8 cellular contexts compared by ENCODE assay signal in the genomic region with DNA sequence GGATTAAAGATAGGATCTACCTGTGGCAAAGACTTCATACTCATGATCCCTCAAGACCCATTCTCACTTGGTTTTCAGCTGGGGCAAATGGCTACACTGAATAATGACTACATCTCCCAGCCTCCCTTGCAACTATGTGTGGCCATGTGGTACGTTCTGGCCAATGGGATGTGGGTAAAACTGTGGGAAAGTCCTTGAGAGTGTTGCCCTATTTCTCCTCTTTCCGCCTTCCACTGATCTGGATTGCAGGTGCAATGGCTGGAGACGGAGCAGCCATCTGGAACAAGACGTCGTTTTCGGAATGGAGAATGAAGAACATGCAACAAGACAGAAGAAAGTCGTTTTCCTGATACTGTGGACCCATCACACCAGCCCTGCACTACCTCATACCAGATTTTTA. TPM values are rescaled to one million over a fixed set of nuclear protein-coding genes. Genes with fewer than 3 reads are reported as not detected.
DNase-seq lines count a peak whose midpoint lies in the region; ATAC-seq and TF ChIP-seq lines count a peak whose summit lies in the region.

No MANE protein-coding gene starts in this region.

- H3K27me3 ChIP-seq in SU-DHL-6 (ENCODE audit: low read length) (no peaks in the 10 kb centered on the region), mesenchymal stem cell (ENCODE audit: control insufficient read depth in 1 of 2, insufficient read depth in 1 of 2, low read length in 2 of 2) (peaks cover 0 to 4% of the 10 kb centered on the region in 2 experiments)

- TF ChIP-seq CTCF in SU-DHL-6 (IDR thresholded peaks at IDR 0.05; ENCODE audit: insufficient read depth, low read length, poor library complexity, severe bottlenecking) (no peak), type B pancreatic cell (conservative IDR thresholded peaks at IDR 0.05) (no peak)

- ATAC-seq in HG02981 (IDR thresholded peaks at IDR 0.05; ENCODE audit: unreplicated experiment) (peak; percentile 53), GM19324 (IDR thresholded peaks at IDR 0.05; ENCODE audit: low FRiP score, unreplicated experiment) (no peak)

- no peak overlapping the region for H3K14ac ChIP-seq in mesenchymal stem cell (ENCODE audit: low read length in 2 of 2)

- H2AK5ac ChIP-seq in mesenchymal stem cell (ENCODE audit: low read length, severe bottlenecking), result no peak overlapping the region

- H3K4me1 Mint-ChIP-seq in activated T-helper 2 cell treated with anti-CD3 and anti-CD28 coated beads, Interferon-gamma antibody, Interleukin-2, Interleukin-4, amounts not matched to agents 10 μg/mL and 5 μg/mL and 100 μg/mL, durations not matched to agents 14 hours and 24 hours and 36 hours (ENCODE audit: low read depth), result peaks cover 13% of the 10 kb centered on the region
- H3K4me1 Mint-ChIP-seq in type B pancreatic cell (ENCODE audit: unreplicated experiment), result peaks cover 15% of the 10 kb centered on the region

- H3K36me3 ChIP-seq in SU-DHL-6 (ENCODE audit: low read length), result no peaks in the 10 kb centered on the region
- H3K36me3 ChIP-seq in mesenchymal stem cell (ENCODE audit: control insufficient read depth in 1 of 2, insufficient read depth in 2 of 2, low read depth in 1 of 2, low read length in 2 of 2), result no peaks in the 10 kb centered on the region

- no peak overlapping the region for H4K8ac ChIP-seq in mesenchymal stem cell (ENCODE audit: low read length)

- no peaks in the 10 kb centered on the region for H4K20me1 ChIP-seq in SU-DHL-6 (ENCODE audit: low read depth, low read length)

- H3K4me2 ChIP-seq in SU-DHL-6 (ENCODE audit: low read depth, low read length, poor library complexity, severe bottlenecking) (peak overlapping the region; percentile 8), mesenchymal stem cell (ENCODE audit: low read length, poor library complexity, severe bottlenecking) (no peak overlapping the region)

- H2BK12ac ChIP-seq in mesenchymal stem cell (ENCODE audit: low read length in 2 of 2), result no peak overlapping the region

- H3K4me3 ChIP-seq in SU-DHL-6 (ENCODE audit: insufficient read depth, low read length, poor library complexity, severe bottlenecking), result no peak overlapping the region
- no peak overlapping the region for H3K4me3 ChIP-seq in mesenchymal stem cell (ENCODE audit: insufficient read depth in 1 of 2, low read depth in 1 of 2, low read length in 2 of 2)

- no peaks in the 10 kb centered on the region for H3K79me2 ChIP-seq in SU-DHL-6 (ENCODE audit: insufficient read depth, low read length)

- peaks cover 5% of the 10 kb centered on the region for H3K27me3 Mint-ChIP-seq in activated T-helper 2 cell treated with anti-CD3 and anti-CD28 coated beads, Interferon-gamma antibody, Interleukin-2, Interleukin-4, amounts not matched to agents 10 μg/mL and 5 μg/mL and 100 μg/mL, durations not matched to agents 14 hours and 24 hours and 36 hours (ENCODE audit: low read depth)
- peaks cover 14% of the 10 kb centered on the region for H3K27me3 Mint-ChIP-seq in type B pancreatic cell

- no peaks in the 10 kb centered on the region for H3K36me3 Mint-ChIP-seq in activated T-helper 2 cell treated with anti-CD3 and anti-CD28 coated beads, Interferon-gamma antibody, Interleukin-2, Interleukin-4, amounts not matched to agents 10 μg/mL and 5 μg/mL and 100 μg/mL, durations not matched to agents 14 hours and 24 hours and 36 hours (ENCODE audit: low read depth)
- H3K36me3 Mint-ChIP-seq in type B pancreatic cell, result no peaks in the 10 kb centered on the region

- H3K4me1 ChIP-seq in mesenchymal stem cell (ENCODE audit: control insufficient read depth, insufficient read depth, low read depth, low read length), result peaks cover 11% of the 10 kb centered on the region

- H2BK5ac ChIP-seq in mesenchymal stem cell (ENCODE audit: low read depth, low read length, poor library complexity, severe bottlenecking), result no peak overlapping the region

- H3K23ac ChIP-seq in mesenchymal stem cell (ENCODE audit: low read length in 2 of 2), result no peak overlapping the region

- no peaks in the 10 kb centered on the region for H3K9me3 Mint-ChIP-seq in activated T-helper 2 cell treated with anti-CD3 and anti-CD28 coated beads, Interferon-gamma antibody, Interleukin-2, Interleukin-4, amounts not matched to agents 10 μg/mL and 5 μg/mL and 100 μg/mL, durations not matched to agents 14 hours and 24 hours and 36 hours
- peaks cover 4% of the 10 kb centered on the region for H3K9me3 Mint-ChIP-seq in type B pancreatic cell

- no peak overlapping the region for H3K4me3 Mint-ChIP-seq in activated T-helper 2 cell treated with anti-CD3 and anti-CD28 coated beads, Interferon-gamma antibody, Interleukin-2, Interleukin-4, amounts not matched to agents 10 μg/mL and 5 μg/mL and 100 μg/mL, durations not matched to agents 14 hours and 24 hours and 36 hours (ENCODE audit: low read depth)
- no peak overlapping the region for H3K4me3 Mint-ChIP-seq in type B pancreatic cell

- no peaks in the 10 kb centered on the region for H3K9me2 ChIP-seq in SU-DHL-6 (replicated peaks; ENCODE audit: insufficient read depth, low read length)

- no peaks in the 10 kb centered on the region for H3K9me3 ChIP-seq in SU-DHL-6 (ENCODE audit: insufficient read depth, low read length)
- H3K9me3 ChIP-seq in mesenchymal stem cell (ENCODE audit: control insufficient read depth, low read length), result no peaks in the 10 kb centered on the region

- DNase-seq in NCI-H510A treated with DMSO at 0.1 percent for 48 hours (lab: John Stamatoyannopoulos, UW) (peak; percentile 7), NCI-H510A (lab: John Stamatoyannopoulos, UW) (no peak), mesenchymal stem cell (peak; percentile 56), type B pancreatic cell (ENCODE audit: extremely low spot score, unreplicated experiment) (no peak)
- no peak for DNase-seq in activated T-helper 2 cell treated with anti-CD3 and anti-CD28 coated beads, Interferon-gamma antibody, Interleukin-2, Interleukin-4, amounts not matched to agents 10 μg/mL and 5 μg/mL and 100 μg/mL, durations not matched to agents 14 hours and 24 hours and 36 hours (ENCODE audit: low spot score)

- intact Hi-C loops in activated T-helper 2 cell treated with anti-CD3 and anti-CD28 coated beads, Interferon-gamma antibody, Interleukin-2, Interleukin-4, amounts not matched to agents 10 μg/mL and 5 μg/mL and 100 μg/mL, durations not matched to agents 14 hours and 24 hours and 36 hours (cut with micrococcal nuclease), result no loop called here

- no peaks in the 10 kb centered on the region for H3F3A ChIP-seq in SU-DHL-6 (ENCODE audit: insufficient read depth)

- no peak overlapping the region for H2BK15ac ChIP-seq in mesenchymal stem cell (ENCODE audit: low read depth, poor library complexity, severe bottlenecking)

- H2BK120ac ChIP-seq in mesenchymal stem cell (ENCODE audit: low read depth, low read length), result no peak overlapping the region

- H3K9ac ChIP-seq in SU-DHL-6 (ENCODE audit: low read length) (no peak overlapping the region), mesenchymal stem cell (ENCODE audit: low read length) (no peak overlapping the region)

- H3K27ac ChIP-seq in SU-DHL-6 (ENCODE audit: low read depth, low read length) (no peak overlapping the region), mesenchymal stem cell (ENCODE audit: low read length, poor library complexity, severe bottlenecking) (no peak overlapping the region)

- no peak overlapping the region for H2AFZ ChIP-seq in SU-DHL-6 (ENCODE audit: low read depth, low read length, severe bottlenecking)
- no peak overlapping the region for H2AFZ ChIP-seq in mesenchymal stem cell (ENCODE audit: low read depth, low read length)

- 96% methylated on average over 6 of the region's 7 CpGs for WGBS in mesenchymal stem cell

- no peak overlapping the region for H4K91ac ChIP-seq in mesenchymal stem cell (ENCODE audit: low read length)

- no peak overlapping the region for H3K18ac ChIP-seq in mesenchymal stem cell (ENCODE audit: low read depth in 1 of 2, low read length in 2 of 2)

- H3K4ac ChIP-seq in mesenchymal stem cell (ENCODE audit: low read depth in 1 of 2, low read length in 2 of 2), result no peak overlapping the region

- H3K79me1 ChIP-seq in mesenchymal stem cell (replicated peaks; ENCODE audit: low read length, poor library complexity, severe bottlenecking), result peaks cover 9% of the 10 kb centered on the region

- no peak overlapping the region for H3K27ac Mint-ChIP-seq in activated T-helper 2 cell treated with anti-CD3 and anti-CD28 coated beads, Interferon-gamma antibody, Interleukin-2, Interleukin-4, amounts not matched to agents 10 μg/mL and 5 μg/mL and 100 μg/mL, durations not matched to agents 14 hours and 24 hours and 36 hours
- H3K27ac Mint-ChIP-seq in type B pancreatic cell, result no peak overlapping the region

RNA-seq across cellular contexts. Expression of gene HAPSTR1, which starts 48.5 kb away (rescaled TPM):
- 43.4 TPM for polyA plus RNA-seq in mesenchymal stem cell (2013, experiment 1 of 2)
- 42.6 TPM for polyA plus RNA-seq in mesenchymal stem cell (2013, experiment 2 of 2)
- 54.5 and 54.9 TPM in 2 replicates for total RNA-seq in activated T-helper 2 cell treated with anti-CD3 and anti-CD28 coated beads, Interferon-gamma antibody, Interleukin-2, Interleukin-4, amounts not matched to agents 10 μg/mL and 5 μg/mL and 100 μg/mL, durations not matched to agents 14 hours and 24 hours and 36 hours
- total RNA-seq in type B pancreatic cell (ENCODE audit: low replicate concordance), result 58.4 and 66.2 TPM in 2 replicates

Comparison
In these comparisons a context has a peak if more than half of its experiments do, and no peak if none do; other contexts are left out.
1. DNase-seq: peak in NCI-H510A treated with DMSO at 0.1 percent for 48 hours (single experiment) and mesenchymal stem cell (single experiment); none in NCI-H510A (single experiment), activated T-helper 2 cell treated with anti-CD3 and anti-CD28 coated beads, Interferon-gamma antibody, Interleukin-2, Interleukin-4, amounts not matched to agents 10 μg/mL and 5 μg/mL and 100 μg/mL, durations not matched to agents 14 hours and 24 hours and 36 hours (single experiment) and type B pancreatic cell (single experiment).